Comparison of ENCODE assay signal across 9 cellular contexts in genomic region chr11:120180571-120181445, GRCh38. TPM values are rescaled to one million over a fixed set of nuclear protein-coding genes. Genes with fewer than 3 reads are reported as not detected.
DNase-seq lines count a peak whose midpoint lies in the region; ATAC-seq and TF ChIP-seq lines count a peak whose summit lies in the region.
"Had no signal": no experiment of that assay in that cellular context is flagged by ENCODE, and none has a peak within 500 bp of the region (broad histone marks: within the 10 kb centered on the region; RNA-seq: fewer than 3 reads in every experiment).

No MANE protein-coding gene starts in this region.

- H3K36me3 ChIP-seq in subcutaneous abdominal adipose tissue (ENCODE audit: control insufficient read depth in 5 of 5, insufficient read depth in 5 of 5, low read length in 5 of 5) (no peaks in the 10 kb centered on the region), gastrocnemius medialis (no peaks in the 10 kb centered on the region)

- H3K27ac ChIP-seq in subcutaneous abdominal adipose tissue (ENCODE audit: low read depth, low read length): peak overlapping the region; percentile 45
- H3K27ac ChIP-seq in gastrocnemius medialis: peak overlapping the region in 2 of 4 donors; percentile 4 to 7
- H3K27ac ChIP-seq: PC-9 had no signal

- H3K27me3 ChIP-seq in subcutaneous abdominal adipose tissue (ENCODE audit: control insufficient read depth in 5 of 5, insufficient read depth in 4 of 5, low read length in 5 of 5): peaks cover 0 to 20% (median 3%) of the 10 kb centered on the region in 5 donors
- no peaks in the 10 kb centered on the region for H3K27me3 ChIP-seq in gastrocnemius medialis

- ATAC-seq in activated CD8-positive, alpha-beta T cell treated with anti-CD3 and anti-CD28 coated beads, Interleukin-2, amount 10 ng/mL, durations not matched to agents 7 days and 5 days: no peak
- ATAC-seq in activated CD8-positive, alpha-beta T cell treated with anti-CD3 and anti-CD28 coated beads for 36 hours: no peak
- no peak for ATAC-seq in gastrocnemius medialis
- ATAC-seq in GM19351 (IDR thresholded peaks at IDR 0.05; ENCODE audit: unreplicated experiment): no peak

- intact Hi-C loops in activated CD8-positive, alpha-beta T cell treated with anti-CD3 and anti-CD28 coated beads for 36 hours (cut with micrococcal nuclease): no loop called here
- intact Hi-C loops in gastrocnemius medialis (cut with DNase I; ENCODE audit: low total_unique reads): no loop called here

- H3K9me3 ChIP-seq in subcutaneous abdominal adipose tissue (ENCODE audit: control insufficient read depth in 5 of 5, low read length in 5 of 5): no peaks in the 10 kb centered on the region
- H3K9me3 ChIP-seq in gastrocnemius medialis: no peaks in the 10 kb centered on the region

- POLR2A ChIA-PET in activated CD8-positive, alpha-beta T cell treated with anti-CD3 and anti-CD28 coated beads, Interleukin-2, amount 10 ng/mL, durations not matched to agents 7 days and 5 days (lab: Charles Lee): no interaction called here
- POLR2A ChIA-PET in activated CD8-positive, alpha-beta T cell treated with anti-CD3 and anti-CD28 coated beads for 36 hours (lab: Charles Lee): no interaction called here

- peak; percentile 9 for DNase-seq in activated CD8-positive, alpha-beta T cell treated with anti-CD3 and anti-CD28 coated beads, Interleukin-2, amount 10 ng/mL, durations not matched to agents 7 days and 5 days
- DNase-seq in activated CD8-positive, alpha-beta T cell treated with anti-CD3 and anti-CD28 coated beads for 36 hours: no peak
- peak; percentile 27 for DNase-seq in astrocyte of the spinal cord (ENCODE audit: low read depth, low spot score)
- DNase-seq in islet precursor cell: peak; percentile 88
- DNase-seq in activated naive CD8-positive, alpha-beta T cell treated with anti-CD3 and anti-CD28 coated beads for 36 hours: no peak
- no peak for DNase-seq in gastrocnemius medialis
- DNase-seq: PC-9 had no signal

- H3K36me3 Mint-ChIP-seq in activated CD8-positive, alpha-beta T cell treated with anti-CD3 and anti-CD28 coated beads, Interleukin-2, amount 10 ng/mL, durations not matched to agents 7 days and 5 days (ENCODE audit: low read depth): no peaks in the 10 kb centered on the region
- H3K36me3 Mint-ChIP-seq in activated CD8-positive, alpha-beta T cell treated with anti-CD3 and anti-CD28 coated beads for 36 hours (ENCODE audit: low read depth): no peaks in the 10 kb centered on the region
- H3K36me3 Mint-ChIP-seq in activated naive CD8-positive, alpha-beta T cell treated with anti-CD3 and anti-CD28 coated beads for 36 hours: no peaks in the 10 kb centered on the region

- H3K4me3 ChIP-seq in astrocyte of the spinal cord (ENCODE audit: low read depth, low read length) (no peak overlapping the region), subcutaneous abdominal adipose tissue (ENCODE audit: low read depth in 1 of 5, low read length in 5 of 5) (no peak overlapping the region), gastrocnemius medialis (no peak overlapping the region)
- H3K4me3 ChIP-seq: PC-9 had no signal

- no peaks in the 10 kb centered on the region for H3K9me3 Mint-ChIP-seq in activated CD8-positive, alpha-beta T cell treated with anti-CD3 and anti-CD28 coated beads, Interleukin-2, amount 10 ng/mL, durations not matched to agents 7 days and 5 days (ENCODE audit: insufficient read depth)
- no peaks in the 10 kb centered on the region for H3K9me3 Mint-ChIP-seq in activated CD8-positive, alpha-beta T cell treated with anti-CD3 and anti-CD28 coated beads for 36 hours
- H3K9me3 Mint-ChIP-seq in activated naive CD8-positive, alpha-beta T cell treated with anti-CD3 and anti-CD28 coated beads for 36 hours: no peaks in the 10 kb centered on the region

- no peak for TF ChIP-seq POLR2A in gastrocnemius medialis (IDR thresholded peaks at IDR 0.05)

- no peak for TF ChIP-seq CTCF in activated CD8-positive, alpha-beta T cell treated with anti-CD3 and anti-CD28 coated beads for 36 hours (IDR thresholded peaks at IDR 0.05)
- TF ChIP-seq CTCF in astrocyte of the spinal cord (IDR thresholded peaks at IDR 0.05; ENCODE audit: low read depth, low read length) (peak; percentile 40), gastrocnemius medialis (IDR thresholded peaks at IDR 0.05 in 4 of 5, conservative IDR thresholded peaks at IDR 0.05 in 1 of 5) (no peak)

- H3K4me1 ChIP-seq in subcutaneous abdominal adipose tissue (ENCODE audit: control insufficient read depth in 5 of 5, insufficient read depth in 5 of 5, low read length in 5 of 5) (peaks cover 15 to 48% (median 46%) of the 10 kb centered on the region in 5 donors), gastrocnemius medialis (peaks cover 7 to 13% of the 10 kb centered on the region in 2 donors)

- H3K4me3 Mint-ChIP-seq in activated CD8-positive, alpha-beta T cell treated with anti-CD3 and anti-CD28 coated beads, Interleukin-2, amount 10 ng/mL, durations not matched to agents 7 days and 5 days: no peak overlapping the region
- no peak overlapping the region for H3K4me3 Mint-ChIP-seq in activated CD8-positive, alpha-beta T cell treated with anti-CD3 and anti-CD28 coated beads for 36 hours
- no peak overlapping the region for H3K4me3 Mint-ChIP-seq in activated naive CD8-positive, alpha-beta T cell treated with anti-CD3 and anti-CD28 coated beads for 36 hours

- H3K9ac ChIP-seq in subcutaneous abdominal adipose tissue (ENCODE audit: low read length in 5 of 5): no peak overlapping the region

- H3K27me3 Mint-ChIP-seq in activated CD8-positive, alpha-beta T cell treated with anti-CD3 and anti-CD28 coated beads, Interleukin-2, amount 10 ng/mL, durations not matched to agents 7 days and 5 days (ENCODE audit: low read depth): peaks cover 10% of the 10 kb centered on the region
- peaks cover 12% of the 10 kb centered on the region for H3K27me3 Mint-ChIP-seq in activated CD8-positive, alpha-beta T cell treated with anti-CD3 and anti-CD28 coated beads for 36 hours
- peaks cover 7% of the 10 kb centered on the region for H3K27me3 Mint-ChIP-seq in activated naive CD8-positive, alpha-beta T cell treated with anti-CD3 and anti-CD28 coated beads for 36 hours

- H3K4me1 Mint-ChIP-seq in activated CD8-positive, alpha-beta T cell treated with anti-CD3 and anti-CD28 coated beads, Interleukin-2, amount 10 ng/mL, durations not matched to agents 7 days and 5 days (ENCODE audit: low read depth): no peaks in the 10 kb centered on the region
- H3K4me1 Mint-ChIP-seq in activated CD8-positive, alpha-beta T cell treated with anti-CD3 and anti-CD28 coated beads for 36 hours (ENCODE audit: low read depth): no peaks in the 10 kb centered on the region
- H3K4me1 Mint-ChIP-seq in activated naive CD8-positive, alpha-beta T cell treated with anti-CD3 and anti-CD28 coated beads for 36 hours: no peaks in the 10 kb centered on the region

- no peak overlapping the region for H3K27ac Mint-ChIP-seq in activated CD8-positive, alpha-beta T cell treated with anti-CD3 and anti-CD28 coated beads, Interleukin-2, amount 10 ng/mL, durations not matched to agents 7 days and 5 days
- H3K27ac Mint-ChIP-seq in activated CD8-positive, alpha-beta T cell treated with anti-CD3 and anti-CD28 coated beads for 36 hours: no peak overlapping the region
- H3K27ac Mint-ChIP-seq in activated naive CD8-positive, alpha-beta T cell treated with anti-CD3 and anti-CD28 coated beads for 36 hours: no peak overlapping the region

- in situ Hi-C loops in astrocyte of the spinal cord (cut with HindIII; ENCODE audit: low sequenced_read_pairs): no loop called here
- in situ Hi-C loops in gastrocnemius medialis (cut with MboI; ENCODE audit: low sequenced_read_pairs in 4 of 4): no loop called here

- CTCF ChIA-PET in activated CD8-positive, alpha-beta T cell treated with anti-CD3 and anti-CD28 coated beads, Interleukin-2, amount 10 ng/mL, durations not matched to agents 7 days and 5 days (lab: Charles Lee): interaction anchor here (0.8 to 2.5 kb wide), 5 partner anchors 12 to 120 kb away, joined by 3 to 10 read pairs (median 4); no protein-coding TSS in a partner anchor
- CTCF ChIA-PET in activated CD8-positive, alpha-beta T cell treated with anti-CD3 and anti-CD28 coated beads for 36 hours (lab: Charles Lee): interaction anchor here (0.8 to 2.1 kb wide), 4 partner anchors 10 to 119 kb away, joined by 3 to 5 read pairs (median 4); no protein-coding TSS in a partner anchor

RNA-seq across cellular contexts. Expression of gene OAF, which starts 30.0 kb away (rescaled TPM):
- 1 to 10 TPM; 5.3 TPM for total RNA-seq in activated CD8-positive, alpha-beta T cell treated with anti-CD3 and anti-CD28 coated beads, Interleukin-2, amount 10 ng/mL, durations not matched to agents 7 days and 5 days
- total RNA-seq in activated CD8-positive, alpha-beta T cell treated with anti-CD3 and anti-CD28 coated beads for 36 hours: 1 to 10 TPM; 3.7 to 4.6 TPM
- total RNA-seq in activated naive CD8-positive, alpha-beta T cell treated with anti-CD3 and anti-CD28 coated beads for 36 hours: 1 to 10 TPM; 3.0 to 3.6 TPM
- 10 to 100 TPM in 3 of 4 donors, 1 to 10 TPM in 1; 8.7 to 17.5 (median 10.1) TPM for total RNA-seq in gastrocnemius medialis

RNA-seq across cellular contexts. Expression of gene TRIM29, which starts 42.9 kb away (rescaled TPM):
- total RNA-seq in activated CD8-positive, alpha-beta T cell treated with anti-CD3 and anti-CD28 coated beads, Interleukin-2, amount 10 ng/mL, durations not matched to agents 7 days and 5 days: not detected
- not detected for total RNA-seq in activated CD8-positive, alpha-beta T cell treated with anti-CD3 and anti-CD28 coated beads for 36 hours
- total RNA-seq in activated naive CD8-positive, alpha-beta T cell treated with anti-CD3 and anti-CD28 coated beads for 36 hours: not detected
- 1 to 10 TPM in 1 of 4 donors, under 1 TPM in 2, not detected in 1; 0.65 to 2.9 (median 0.95) TPM for total RNA-seq in gastrocnemius medialis

RNA-seq across cellular contexts. Expression of gene POU2F3, which starts 59.1 kb away (rescaled TPM):
- total RNA-seq in activated CD8-positive, alpha-beta T cell treated with anti-CD3 and anti-CD28 coated beads, Interleukin-2, amount 10 ng/mL, durations not matched to agents 7 days and 5 days: not detected
- not detected for total RNA-seq in activated CD8-positive, alpha-beta T cell treated with anti-CD3 and anti-CD28 coated beads for 36 hours
- not detected for total RNA-seq in activated naive CD8-positive, alpha-beta T cell treated with anti-CD3 and anti-CD28 coated beads for 36 hours
- not detected for total RNA-seq in gastrocnemius medialis

Comparison
In these comparisons a context has a peak if more than half of its experiments do, and no peak if none do; other contexts are left out.
1. DNase-seq: peak in activated CD8-positive, alpha-beta T cell treated with anti-CD3 and anti-CD28 coated beads, Interleukin-2, amount 10 ng/mL, durations not matched to agents 7 days and 5 days (single experiment), astrocyte of the spinal cord (single experiment) and islet precursor cell (single experiment); none in activated CD8-positive, alpha-beta T cell treated with anti-CD3 and anti-CD28 coated beads for 36 hours (single experiment), activated naive CD8-positive, alpha-beta T cell treated with anti-CD3 and anti-CD28 coated beads for 36 hours (single experiment) and gastrocnemius medialis (0 of 2).